ENCODE assay signal across 1 cellular context in the genomic region with DNA sequence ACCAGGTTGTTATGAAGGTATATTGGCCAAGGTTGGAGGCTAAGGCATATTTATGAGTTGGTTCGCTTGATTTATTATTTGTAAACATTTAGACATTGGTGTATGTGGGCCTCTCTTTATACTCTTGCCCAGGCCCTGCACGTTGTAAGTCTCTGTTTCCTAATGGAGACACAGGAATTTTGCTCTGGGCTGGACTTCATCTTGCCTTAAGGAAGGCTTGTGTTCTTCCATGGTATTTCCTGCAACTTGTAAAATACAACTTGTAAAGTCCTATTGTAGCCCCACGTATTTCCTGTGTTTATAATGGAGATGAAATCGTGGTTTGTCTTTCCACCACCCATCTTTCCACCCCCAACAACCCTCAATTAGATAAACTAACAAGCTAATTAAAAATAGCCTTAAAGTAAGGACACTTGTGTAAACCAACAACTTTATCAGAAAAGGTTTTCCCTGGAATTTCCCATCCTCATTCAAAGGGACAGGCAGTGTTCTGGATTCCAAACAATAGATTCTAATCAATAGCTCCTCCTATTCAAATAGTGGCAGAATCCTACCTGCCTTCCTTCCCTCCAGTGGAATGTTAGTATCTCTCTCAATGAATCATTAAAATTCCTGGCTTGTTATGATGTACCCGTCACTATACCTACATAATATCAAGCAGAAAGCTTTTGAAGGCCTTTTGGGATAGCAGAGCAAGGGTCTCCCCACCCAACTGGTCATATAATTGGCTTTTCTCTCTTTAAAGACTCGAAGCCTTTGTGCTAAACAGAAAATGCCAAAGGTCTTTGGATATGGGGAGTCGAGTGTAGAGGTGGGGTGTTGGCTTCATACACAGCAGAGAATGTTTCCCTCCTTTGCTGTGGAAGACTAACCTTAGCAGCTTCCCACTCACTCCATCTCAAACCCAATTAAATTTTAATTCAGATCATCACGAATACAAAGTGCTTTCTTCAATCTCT.
TF ChIP-seq lines count a peak whose summit lies in the region.

No MANE protein-coding gene starts in this region.

TF ChIP-seq in HepG2, 621 proteins besides CTCF, POLR2A, EP300 and RAD21:
- no peak for TF ChIP-seq ZNF343 (CRISPR knock-in tag; IDR thresholded peaks at IDR 0.05)
- TF ChIP-seq, protein P1, sequence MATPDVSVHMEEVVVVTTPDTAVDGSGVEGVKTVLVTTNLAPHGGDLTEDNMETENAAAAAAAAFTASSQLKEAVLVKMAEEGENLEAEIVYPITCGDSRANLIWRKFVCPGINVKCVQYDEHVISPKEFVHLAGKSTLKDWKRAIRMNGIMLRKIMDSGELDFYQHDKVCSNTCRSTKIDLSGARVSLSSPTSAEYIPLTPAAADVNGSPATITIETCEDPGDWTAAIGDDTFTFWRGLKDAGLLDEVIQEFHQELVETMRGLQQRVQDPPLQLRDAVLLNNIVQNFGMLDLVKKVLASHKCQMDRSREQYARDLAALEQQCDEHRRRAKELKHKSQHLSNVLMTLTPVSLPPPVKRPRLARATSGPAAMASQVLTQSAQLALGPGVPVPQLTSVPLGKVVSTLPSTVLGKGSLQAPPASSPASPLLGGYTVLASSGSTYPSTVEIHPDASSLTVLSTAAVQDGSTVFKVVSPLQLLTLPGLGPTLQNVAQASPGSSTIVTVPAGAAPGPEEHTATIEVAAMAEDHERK (CRISPR knock-in tag; IDR thresholded peaks at IDR 0.05; ENCODE audit: low read depth): no peak
- TF ChIP-seq, protein P2, sequence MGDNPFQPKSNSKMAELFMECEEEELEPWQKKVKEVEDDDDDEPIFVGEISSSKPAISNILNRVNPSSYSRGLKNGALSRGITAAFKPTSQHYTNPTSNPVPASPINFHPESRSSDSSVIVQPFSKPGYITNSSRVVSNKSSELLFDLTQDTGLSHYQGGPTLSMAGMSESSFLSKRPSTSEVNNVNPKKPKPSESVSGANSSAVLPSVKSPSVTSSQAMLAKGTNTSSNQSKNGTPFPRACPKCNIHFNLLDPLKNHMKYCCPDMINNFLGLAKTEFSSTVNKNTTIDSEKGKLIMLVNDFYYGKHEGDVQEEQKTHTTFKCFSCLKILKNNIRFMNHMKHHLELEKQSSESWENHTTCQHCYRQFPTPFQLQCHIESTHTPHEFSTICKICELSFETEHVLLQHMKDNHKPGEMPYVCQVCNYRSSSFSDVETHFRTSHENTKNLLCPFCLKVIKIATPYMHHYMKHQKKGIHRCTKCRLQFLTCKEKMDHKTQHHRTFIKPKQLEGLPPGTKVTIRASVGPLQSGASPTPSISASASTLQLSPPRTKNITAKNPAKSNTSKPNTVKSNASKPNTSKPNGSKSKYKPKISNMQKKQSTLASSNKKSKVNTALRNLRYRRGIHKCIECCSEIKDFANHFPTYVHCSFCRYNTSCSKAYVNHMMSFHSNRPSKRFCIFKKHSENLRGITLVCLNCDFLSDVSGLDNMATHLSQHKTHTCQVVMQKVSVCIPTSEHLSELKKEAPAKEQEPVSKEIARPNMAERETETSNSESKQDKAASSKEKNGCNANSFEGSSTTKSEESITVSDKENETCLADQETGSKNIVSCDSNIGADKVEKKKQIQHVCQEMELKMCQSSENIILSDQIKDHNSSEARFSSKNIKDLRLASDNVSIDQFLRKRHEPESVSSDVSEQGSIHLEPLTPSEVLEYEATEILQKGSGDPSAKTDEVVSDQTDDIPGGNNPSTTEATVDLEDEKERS (CRISPR knock-in tag; IDR thresholded peaks at IDR 0.05): no peak
- TF ChIP-seq, protein P3, sequence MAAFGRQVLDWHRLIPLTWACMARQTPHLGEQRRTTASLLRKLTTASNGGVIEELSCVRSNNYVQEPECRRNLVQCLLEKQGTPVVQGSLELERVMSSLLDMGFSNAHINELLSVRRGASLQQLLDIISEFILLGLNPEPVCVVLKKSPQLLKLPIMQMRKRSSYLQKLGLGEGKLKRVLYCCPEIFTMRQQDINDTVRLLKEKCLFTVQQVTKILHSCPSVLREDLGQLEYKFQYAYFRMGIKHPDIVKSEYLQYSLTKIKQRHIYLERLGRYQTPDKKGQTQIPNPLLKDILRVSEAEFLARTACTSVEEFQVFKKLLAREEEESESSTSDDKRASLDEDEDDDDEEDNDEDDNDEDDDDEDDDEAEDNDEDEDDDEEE (CRISPR knock-in tag; IDR thresholded peaks at IDR 0.05): no peak
- TF ChIP-seq CREB1 (IDR thresholded peaks at IDR 0.05): no peak
- TF ChIP-seq CREB1 (CRISPR knock-in tag; IDR thresholded peaks at IDR 0.05): no peak
- no peak for TF ChIP-seq CCAR2 (optimal IDR thresholded peaks at IDR 0.05; ENCODE audit: low read depth, low read length)
- TF ChIP-seq MZF1 (CRISPR knock-in tag; IDR thresholded peaks at IDR 0.05; ENCODE audit: borderline replicate concordance): no peak
- no peak for TF ChIP-seq ZNF260 (CRISPR knock-in tag; IDR thresholded peaks at IDR 0.05; ENCODE audit: borderline replicate concordance, low read depth)
- no peak for TF ChIP-seq DMAP1 (CRISPR knock-in tag; IDR thresholded peaks at IDR 0.05)
- TF ChIP-seq, protein P4, sequence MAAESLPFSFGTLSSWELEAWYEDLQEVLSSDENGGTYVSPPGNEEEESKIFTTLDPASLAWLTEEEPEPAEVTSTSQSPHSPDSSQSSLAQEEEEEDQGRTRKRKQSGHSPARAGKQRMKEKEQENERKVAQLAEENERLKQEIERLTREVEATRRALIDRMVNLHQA (CRISPR knock-in tag; IDR thresholded peaks at IDR 0.05): no peak
- TF ChIP-seq ZNF552 (CRISPR knock-in tag; IDR thresholded peaks at IDR 0.05; ENCODE audit: borderline replicate concordance): no peak
- TF ChIP-seq ZNF30 (CRISPR knock-in tag; IDR thresholded peaks at IDR 0.05): no peak
- no peak for TF ChIP-seq ZNF350 (CRISPR knock-in tag; IDR thresholded peaks at IDR 0.05; ENCODE audit: borderline replicate concordance, low read depth)
- TF ChIP-seq, protein P5, sequence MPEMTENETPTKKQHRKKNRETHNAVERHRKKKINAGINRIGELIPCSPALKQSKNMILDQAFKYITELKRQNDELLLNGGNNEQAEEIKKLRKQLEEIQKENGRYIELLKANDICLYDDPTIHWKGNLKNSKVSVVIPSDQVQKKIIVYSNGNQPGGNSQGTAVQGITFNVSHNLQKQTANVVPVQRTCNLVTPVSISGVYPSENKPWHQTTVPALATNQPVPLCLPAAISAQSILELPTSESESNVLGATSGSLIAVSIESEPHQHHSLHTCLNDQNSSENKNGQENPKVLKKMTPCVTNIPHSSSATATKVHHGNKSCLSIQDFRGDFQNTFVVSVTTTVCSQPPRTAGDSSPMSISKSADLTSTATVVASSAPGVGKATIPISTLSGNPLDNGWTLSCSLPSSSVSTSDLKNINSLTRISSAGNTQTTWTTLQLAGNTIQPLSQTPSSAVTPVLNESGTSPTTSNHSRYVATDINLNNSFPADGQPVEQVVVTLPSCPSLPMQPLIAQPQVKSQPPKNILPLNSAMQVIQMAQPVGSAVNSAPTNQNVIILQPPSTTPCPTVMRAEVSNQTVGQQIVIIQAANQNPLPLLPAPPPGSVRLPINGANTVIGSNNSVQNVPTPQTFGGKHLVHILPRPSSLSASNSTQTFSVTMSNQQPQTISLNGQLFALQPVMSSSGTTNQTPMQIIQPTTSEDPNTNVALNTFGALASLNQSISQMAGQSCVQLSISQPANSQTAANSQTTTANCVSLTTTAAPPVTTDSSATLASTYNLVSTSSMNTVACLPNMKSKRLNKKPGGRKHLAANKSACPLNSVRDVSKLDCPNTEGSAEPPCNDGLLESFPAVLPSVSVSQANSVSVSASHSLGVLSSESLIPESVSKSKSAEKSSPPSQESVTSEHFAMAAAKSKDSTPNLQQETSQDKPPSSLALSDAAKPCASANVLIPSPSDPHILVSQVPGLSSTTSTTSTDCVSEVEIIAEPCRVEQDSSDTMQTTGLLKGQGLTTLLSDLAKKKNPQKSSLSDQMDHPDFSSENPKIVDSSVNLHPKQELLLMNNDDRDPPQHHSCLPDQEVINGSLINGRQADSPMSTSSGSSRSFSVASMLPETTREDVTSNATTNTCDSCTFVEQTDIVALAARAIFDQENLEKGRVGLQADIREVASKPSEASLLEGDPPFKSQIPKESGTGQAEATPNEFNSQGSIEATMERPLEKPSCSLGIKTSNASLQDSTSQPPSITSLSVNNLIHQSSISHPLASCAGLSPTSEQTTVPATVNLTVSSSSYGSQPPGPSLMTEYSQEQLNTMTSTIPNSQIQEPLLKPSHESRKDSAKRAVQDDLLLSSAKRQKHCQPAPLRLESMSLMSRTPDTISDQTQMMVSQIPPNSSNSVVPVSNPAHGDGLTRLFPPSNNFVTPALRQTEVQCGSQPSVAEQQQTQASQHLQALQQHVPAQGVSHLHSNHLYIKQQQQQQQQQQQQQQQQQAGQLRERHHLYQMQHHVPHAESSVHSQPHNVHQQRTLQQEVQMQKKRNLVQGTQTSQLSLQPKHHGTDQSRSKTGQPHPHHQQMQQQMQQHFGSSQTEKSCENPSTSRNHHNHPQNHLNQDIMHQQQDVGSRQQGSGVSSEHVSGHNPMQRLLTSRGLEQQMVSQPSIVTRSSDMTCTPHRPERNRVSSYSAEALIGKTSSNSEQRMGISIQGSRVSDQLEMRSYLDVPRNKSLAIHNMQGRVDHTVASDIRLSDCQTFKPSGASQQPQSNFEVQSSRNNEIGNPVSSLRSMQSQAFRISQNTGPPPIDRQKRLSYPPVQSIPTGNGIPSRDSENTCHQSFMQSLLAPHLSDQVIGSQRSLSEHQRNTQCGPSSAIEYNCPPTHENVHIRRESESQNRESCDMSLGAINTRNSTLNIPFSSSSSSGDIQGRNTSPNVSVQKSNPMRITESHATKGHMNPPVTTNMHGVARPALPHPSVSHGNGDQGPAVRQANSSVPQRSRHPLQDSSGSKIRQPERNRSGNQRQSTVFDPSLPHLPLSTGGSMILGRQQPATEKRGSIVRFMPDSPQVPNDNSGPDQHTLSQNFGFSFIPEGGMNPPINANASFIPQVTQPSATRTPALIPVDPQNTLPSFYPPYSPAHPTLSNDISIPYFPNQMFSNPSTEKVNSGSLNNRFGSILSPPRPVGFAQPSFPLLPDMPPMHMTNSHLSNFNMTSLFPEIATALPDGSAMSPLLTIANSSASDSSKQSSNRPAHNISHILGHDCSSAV (CRISPR knock-in tag; IDR thresholded peaks at IDR 0.05; ENCODE audit: borderline replicate concordance): no peak
- TF ChIP-seq TAF1 (CRISPR knock-in tag; IDR thresholded peaks at IDR 0.05): no peak
- TF ChIP-seq ZNF34 (CRISPR knock-in tag; IDR thresholded peaks at IDR 0.05; ENCODE audit: borderline replicate concordance): no peak
TF ChIP-seq in HepG2: peak in this region for 0.
